Comparison of ENCODE assay signal across 24 cellular contexts in the genomic region with DNA sequence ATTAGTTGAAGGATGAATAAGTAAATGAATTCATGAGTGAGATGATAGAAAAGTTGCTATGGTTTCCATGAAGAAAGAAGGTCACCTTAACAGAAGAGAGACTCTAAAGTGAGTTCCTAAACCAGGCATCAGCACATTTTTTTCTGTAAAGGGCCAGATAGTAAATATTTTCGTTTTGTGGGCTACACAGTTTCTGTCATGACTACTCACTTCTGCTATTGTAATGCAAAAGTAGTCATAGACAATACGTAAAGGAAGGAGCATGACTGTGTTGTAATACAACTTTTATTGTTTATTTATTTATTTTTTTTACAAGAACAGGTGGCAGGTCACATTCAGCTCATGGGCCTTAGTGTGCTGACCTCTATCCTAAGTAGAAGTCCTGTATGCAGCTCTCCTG.
DNase-seq lines count a peak whose midpoint lies in the region; ATAC-seq, FAIRE-seq and TF ChIP-seq lines count a peak whose summit lies in the region.
"Had no signal": no experiment of that assay in that cellular context is flagged by ENCODE, and none has a peak within 500 bp of the region (broad histone marks: within the 10 kb centered on the region; RNA-seq: fewer than 3 reads in every experiment).

No MANE protein-coding gene starts in this region.

- ATAC-seq in GM19351 (IDR thresholded peaks at IDR 0.05; ENCODE audit: unreplicated experiment) = peak; percentile 87
- peak; percentile 51 for ATAC-seq in GM21619 (IDR thresholded peaks at IDR 0.05; ENCODE audit: unreplicated experiment)
- ATAC-seq in HG03280 (IDR thresholded peaks at IDR 0.05; ENCODE audit: unreplicated experiment) = peak; percentile 78
- ATAC-seq: activated T-helper 17 cell treated with anti-CD3 and anti-CD28 coated beads, Interleukin-2, amount 50 U/mL, for 72 hours; gastrocnemius medialis; lower lobe of right lung; T-helper 17 cell had no signal

- no peak overlapping the region for H3K4me3 ChIP-seq in epithelial cell of esophagus (ENCODE audit: low read length)
- H3K4me3 ChIP-seq in prostate gland = no peak overlapping the region
- H3K4me3 ChIP-seq in adrenal gland = no peak overlapping the region
- H3K4me3 ChIP-seq: gastrocnemius medialis, lower lobe of right lung, MG63, smooth muscle cell, thoracic aorta had no signal

- no peak for FAIRE-seq in urothelium cell line (lab: Jason Lieb, UNC)
- FAIRE-seq: keratinocyte had no signal

- H3K27ac ChIP-seq in prostate gland (no peak overlapping the region), adrenal gland (no peak overlapping the region)
- H3K27ac ChIP-seq: gastrocnemius medialis, lower lobe of right lung, thoracic aorta had no signal

- TF ChIP-seq CTCF in epithelial cell of esophagus (IDR thresholded peaks at IDR 0.05; ENCODE audit: insufficient read depth, low read depth, low read length, missing control alignments) = no peak
- TF ChIP-seq CTCF in prostate gland (IDR thresholded peaks at IDR 0.05) = no peak
- TF ChIP-seq CTCF in adrenal gland (IDR thresholded peaks at IDR 0.05) = no peak

- H3K4me1 ChIP-seq in prostate gland (replicated peaks) (no peaks in the 10 kb centered on the region), adrenal gland (replicated peaks in 1 of 2) (peaks cover 0 to 4% of the 10 kb centered on the region in 2 donors)
- H3K4me1 ChIP-seq: gastrocnemius medialis, lower lobe of right lung had no signal

- no peaks in the 10 kb centered on the region for H3K27me3 ChIP-seq in prostate gland (replicated peaks; ENCODE audit: insufficient read depth)
- no peaks in the 10 kb centered on the region for H3K27me3 ChIP-seq in adrenal gland
- H3K27me3 ChIP-seq: gastrocnemius medialis, MG63 had no signal

- intact Hi-C loops in prostate gland (cut with DNase I) = no loop called here
- intact Hi-C loops in adrenal gland (cut with DNase I) = no loop called here

- peak; percentile 72 for DNase-seq in epithelial cell of esophagus (ENCODE audit: low read depth)
- no peak for DNase-seq in SHP77 (lab: John Stamatoyannopoulos, UW)
- DNase-seq in prostate gland (ENCODE audit: low spot score) = no peak
- DNase-seq in urothelium cell line (ENCODE audit: low spot score) = no peak
- DNase-seq in adrenal gland = no peak
- DNase-seq: activated CD4-positive, alpha-beta T cell treated with anti-CD3 and anti-CD28 coated beads, Interleukin-2, amount 50 U/mL, for 1 hour; C1 segment of cervical spinal cord; Calu3; gastrocnemius medialis; H9; lower lobe of right lung; MG63; NCI-H1417 treated with DMSO at 0.1 percent for 48 hours; NCI-H524 treated with DMSO at 0.1 percent for 48 hours; stimulated activated CD4-positive, alpha-beta T cell treated with anti-CD3 and anti-CD28 coated beads, Interleukin-2, amount 100 ng/mL, for 48 hours; stimulated activated naive CD4-positive, alpha-beta T cell; T-helper 17 cell had no signal

- no peak for TF ChIP-seq POLR2A in prostate gland (IDR thresholded peaks at IDR 0.05)
- no peak for TF ChIP-seq POLR2A in adrenal gland (IDR thresholded peaks at IDR 0.05)

- H3K36me3 ChIP-seq in prostate gland (no peaks in the 10 kb centered on the region), adrenal gland (replicated peaks in 1 of 2) (peaks cover 0 to 4% of the 10 kb centered on the region in 2 donors)
- H3K36me3 ChIP-seq: gastrocnemius medialis, lower lobe of right lung, MG63, thoracic aorta had no signal

- 58% methylated on average over 2 of the region's 2 CpGs for WGBS in prostate gland
- WGBS in adrenal gland, 4 donors = 51 to 65% (median 57%) methylated on average over 2 of the region's 2 CpGs

- H3K9me3 ChIP-seq in prostate gland = no peaks in the 10 kb centered on the region
- no peaks in the 10 kb centered on the region for H3K9me3 ChIP-seq in adrenal gland (replicated peaks in 1 of 3)
- H3K9me3 ChIP-seq: gastrocnemius medialis, lower lobe of right lung, MG63, thoracic aorta had no signal
